24 cellular contexts compared by ENCODE assay signal in the genomic region with DNA sequence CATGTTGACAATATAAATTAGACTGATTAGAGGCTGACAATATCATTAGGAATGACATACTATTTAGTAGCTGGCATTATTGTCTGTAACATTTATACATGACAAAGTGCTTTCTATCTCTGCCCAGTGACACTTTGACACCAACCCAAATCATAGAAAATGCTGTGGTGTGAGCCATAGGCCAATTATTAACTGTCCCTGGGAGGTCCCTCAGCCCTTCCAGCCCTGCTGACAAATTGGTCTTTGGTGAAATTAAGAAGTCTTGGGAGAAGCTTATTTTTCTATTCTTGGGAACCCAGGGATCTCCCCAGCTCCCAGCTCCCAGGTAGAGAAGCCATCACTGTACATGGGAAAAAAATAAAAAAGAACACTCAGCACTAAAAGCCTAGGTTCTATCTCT.
A peak's percentile ranks its signal among the peaks of the same experiment; 100 is the strongest.
DNase-seq lines count a peak whose midpoint lies in the region; ATAC-seq, FAIRE-seq and TF ChIP-seq lines count a peak whose summit lies in the region.
"Had no signal": no experiment of that assay in that cellular context is flagged by ENCODE, and none has a peak within 500 bp of the region (broad histone marks: within the 10 kb centered on the region; RNA-seq: fewer than 3 reads in every experiment).

No MANE protein-coding gene starts in this region.

- H4K5ac ChIP-seq in H1 (ENCODE audit: insufficient read length, low read depth, low read length) = no peak overlapping the region

- H3K27me3 Mint-ChIP-seq in GM23338 (ENCODE audit: insufficient read depth, low read depth, poor library complexity) (peaks cover 10% of the 10 kb centered on the region), neural progenitor cell (ENCODE audit: insufficient read depth, low read depth) (peaks cover 7% of the 10 kb centered on the region)

- H4K8ac ChIP-seq in H1 (ENCODE audit: extremely low read depth, insufficient read depth, low read length) = no peak overlapping the region

- peak overlapping the region; percentile 48; the same call in 1 of the 2 replicates for H2BK20ac ChIP-seq in H1 (ENCODE audit: low read length)

- H3K27ac Mint-ChIP-seq in GM23338 (no peak overlapping the region), neural progenitor cell (peak overlapping the region; percentile 59)
- H3K27ac Mint-ChIP-seq: CD14-positive monocyte; CD4-positive, alpha-beta T cell; HFFc6 had no signal

- CTCF ChIA-PET in H1 (lab: Charles Lee; ENCODE audit: partially characterized antibody) = interaction anchor here (0.7 to 1.3 kb wide), 3 partner anchors 10 to 461 kb away, joined by 3 to 4 read pairs (median 3); no protein-coding TSS in a partner anchor

- H3K79me1 ChIP-seq in H1 (ENCODE audit: low read depth, low read length) = no peaks in the 10 kb centered on the region

- TF ChIP-seq POLR2A in H1 (IDR thresholded peaks at IDR 0.05; ENCODE audit: control extremely low read depth in 1 of 2, low read depth in 2 of 2, low read length in 2 of 2) = no peak

- H3K27ac ChIP-seq in GM23338 (ENCODE audit: low read depth) (no peak overlapping the region), H1 (ENCODE audit: low read depth, low read length) (no peak overlapping the region), neural progenitor cell (no peak overlapping the region)
- H3K27ac ChIP-seq: A549; BLaER1 treated with 17β-estradiol and CSF1 and Interleukin-3, amounts not matched to agents 10 nM and 100 nM had no signal

- H2BK12ac ChIP-seq in H1 (ENCODE audit: low read depth, low read length) = no peak overlapping the region

- no peak overlapping the region for H2BK15ac ChIP-seq in H1 (ENCODE audit: low read length)

- peaks cover 38% of the 10 kb centered on the region for H3K4me1 Mint-ChIP-seq in GM23338
- H3K4me1 Mint-ChIP-seq in neural progenitor cell = peaks cover 34% of the 10 kb centered on the region
- H3K4me1 Mint-ChIP-seq: CD14-positive monocyte; CD8-positive, alpha-beta memory T cell had no signal

- H3K79me2 ChIP-seq in GM23338 (replicated peaks; ENCODE audit: insufficient read depth) = no peaks in the 10 kb centered on the region
- H3K79me2 ChIP-seq in H1 (ENCODE audit: control insufficient read depth in 1 of 2, insufficient read depth in 2 of 2, low read length in 2 of 2) = no peaks in the 10 kb centered on the region
- H3K79me2 ChIP-seq in neural progenitor cell (ENCODE audit: low read depth) = no peaks in the 10 kb centered on the region

- H3K4me3 Mint-ChIP-seq in GM23338 = no peak overlapping the region
- no peak overlapping the region for H3K4me3 Mint-ChIP-seq in neural progenitor cell
- H3K4me3 Mint-ChIP-seq: CD14-positive monocyte; CD4-positive, alpha-beta T cell; CD8-positive, alpha-beta memory T cell; HFFc6 had no signal

- TF ChIP-seq CTCF in GM23338 (conservative IDR thresholded peaks at IDR 0.05; ENCODE audit: low read depth in 2 of 2) = no peak
- no peak for TF ChIP-seq CTCF in H1 (IDR thresholded peaks at IDR 0.05; ENCODE audit: control extremely low read depth in 1 of 3, insufficient read depth in 1 of 3, low read depth in 1 of 3, low read length in 3 of 3)
- no peak for TF ChIP-seq CTCF in neural progenitor cell (IDR thresholded peaks at IDR 0.05)

- DNase-seq in GM23338 (ENCODE audit: low spot score) (no peak), H1 (ENCODE audit: low read depth in 1 of 2, low spot score in 2 of 2) (no peak), neural progenitor cell (ENCODE audit: low spot score) (no peak), COLO668 (lab: John Stamatoyannopoulos, UW; ENCODE audit: unreplicated experiment) (no peak), NCI-H446 (lab: John Stamatoyannopoulos, UW) (no peak)
- no peak for DNase-seq in stimulated activated CD4-positive, alpha-beta T cell treated with anti-CD3 and anti-CD28 coated beads, Interleukin-4, amount 100 ng/mL, for 4 hours
- DNase-seq: 8988T; ACHN; AML-193; BE2C; CD4-positive, alpha-beta T cell; CD8-positive, alpha-beta memory T cell; COR-L47; DMS153; DND-41; HFFc6 had no signal

- no peak overlapping the region for H3K9ac ChIP-seq in H1 (replicated peaks in 1 of 4; ENCODE audit: extremely low read depth in 1 of 4, low read depth in 3 of 4, low read length in 3 of 4)
- H3K9ac ChIP-seq in neural progenitor cell = no peak overlapping the region
- H3K9ac ChIP-seq: BLaER1 treated with 17β-estradiol and CSF1 and Interleukin-3, amounts not matched to agents 10 nM and 100 nM had no signal

- peaks cover 19% of the 10 kb centered on the region for H3K4me1 ChIP-seq in GM23338 (ENCODE audit: insufficient read depth)
- peaks cover 9 to 16% (median 10%) of the 10 kb centered on the region in 4 experiments for H3K4me1 ChIP-seq in H1 (replicated peaks in 1 of 4; ENCODE audit: control insufficient read depth in 3 of 4, insufficient read depth in 4 of 4, low read length in 3 of 4)
- peaks cover 11% of the 10 kb centered on the region for H3K4me1 ChIP-seq in neural progenitor cell
- H3K4me1 ChIP-seq: A549; BE2C; BLaER1 treated with 17β-estradiol and CSF1 and Interleukin-3, amounts not matched to agents 10 nM and 100 nM; HAP-1 had no signal

- H4K91ac ChIP-seq in H1 (replicated peaks; ENCODE audit: insufficient read length, low read length) = no peak overlapping the region

- H3K4me3 ChIP-seq in GM23338 (no peak overlapping the region), H1 (ENCODE audit: extremely low read depth in 1 of 4, insufficient read depth in 2 of 4, low read depth in 3 of 4, low read length in 4 of 4) (no peak overlapping the region), neural progenitor cell (no peak overlapping the region)
- H3K4me3 ChIP-seq: A549; BLaER1 treated with 17β-estradiol and CSF1 and Interleukin-3, amounts not matched to agents 10 nM and 100 nM; HAP-1 had no signal

- H3K18ac ChIP-seq in H1 (ENCODE audit: extremely low read depth, low read length) = no peak overlapping the region

- no peaks in the 10 kb centered on the region for H3K23me2 ChIP-seq in H1 (ENCODE audit: low read depth, low read length)

- FAIRE-seq in H1 (lab: Jason Lieb, UNC) = no peak
- FAIRE-seq: A549, G401.6, GM12892, H54 had no signal

- H2BK120ac ChIP-seq in H1 (replicated peaks; ENCODE audit: low read depth, low read length) = no peak overlapping the region

- POLR2A ChIA-PET in H1 (lab: Charles Lee; ENCODE audit: partially characterized antibody) = no interaction called here

- H2AK5ac ChIP-seq in H1 (ENCODE audit: low read depth, low read length) = no peak overlapping the region

- H4K20me1 ChIP-seq in GM23338 (replicated peaks; ENCODE audit: insufficient read depth) (no peaks in the 10 kb centered on the region), H1 (replicated peaks in 1 of 2; ENCODE audit: control insufficient read depth in 1 of 2, insufficient read depth in 2 of 2, low read length in 2 of 2) (no peaks in the 10 kb centered on the region), neural progenitor cell (ENCODE audit: low read depth) (no peaks in the 10 kb centered on the region)
- H4K20me1 ChIP-seq: BLaER1 treated with 17β-estradiol and CSF1 and Interleukin-3, amounts not matched to agents 10 nM and 100 nM had no signal

- peaks cover 9% of the 10 kb centered on the region for H3K9me2 ChIP-seq in GM23338 (ENCODE audit: insufficient read depth)

- no peaks in the 10 kb centered on the region for H3K9me3 ChIP-seq in H1 (ENCODE audit: insufficient read depth in 2 of 2, low read depth in 1 of 2, low read length in 1 of 2)
- H3K9me3 ChIP-seq in neural progenitor cell (ENCODE audit: low read depth) = no peaks in the 10 kb centered on the region
- H3K9me3 ChIP-seq: A549; BE2C; BLaER1 treated with 17β-estradiol and CSF1 and Interleukin-3, amounts not matched to agents 10 nM and 100 nM; HAP-1 had no signal

- no peak for ATAC-seq in GM23338
- ATAC-seq in HG02678 (IDR thresholded peaks at IDR 0.05; ENCODE audit: unreplicated experiment) = no peak
- ATAC-seq: A549 had no signal

- H3K27me3 ChIP-seq in GM23338 (ENCODE audit: insufficient read depth) (no peaks in the 10 kb centered on the region), H1 (replicated peaks in 1 of 4; ENCODE audit: control insufficient read depth in 3 of 4, extremely low read depth in 1 of 4, insufficient read depth in 3 of 4, low read length in 3 of 4) (no peaks in the 10 kb centered on the region; a peak in 1 of 7 replicates), neural progenitor cell (no peaks in the 10 kb centered on the region)
- H3K27me3 ChIP-seq: BE2C; BLaER1 treated with 17β-estradiol and CSF1 and Interleukin-3, amounts not matched to agents 10 nM and 100 nM had no signal

- H2AFZ ChIP-seq in GM23338 (peak overlapping the region; percentile 84), H1 (ENCODE audit: low read length) (no peak overlapping the region), neural progenitor cell (replicated peaks) (no peak overlapping the region)

- no peak overlapping the region for H2BK5ac ChIP-seq in H1 (ENCODE audit: low read depth, low read length)

- H3K36me3 Mint-ChIP-seq in GM23338 (ENCODE audit: low read depth) (no peaks in the 10 kb centered on the region), neural progenitor cell (no peaks in the 10 kb centered on the region)
- H3K36me3 Mint-ChIP-seq: CD14-positive monocyte; CD8-positive, alpha-beta memory T cell had no signal

- H3F3A ChIP-seq in GM23338 (replicated peaks; ENCODE audit: low read depth) (0 out of 2 replicates have a peak, but pooled peaks cover 6% of the 10 kb centered on the region), neural progenitor cell (ENCODE audit: low read depth) (peaks cover 8% of the 10 kb centered on the region)

- no peak for TF ChIP-seq RAD21 in H1 (IDR thresholded peaks at IDR 0.05 in 1 of 2, conservative IDR thresholded peaks at IDR 0.05 in 1 of 2; ENCODE audit: low read depth in 2 of 2, low read length in 2 of 2)

- no peak overlapping the region for H3K23ac ChIP-seq in H1 (ENCODE audit: insufficient read length)

- H3K14ac ChIP-seq in H1 (ENCODE audit: insufficient read length) = no peak overlapping the region

- no peak for TF ChIP-seq EP300 in H1 (IDR thresholded peaks at IDR 0.05; ENCODE audit: borderline replicate concordance in 1 of 2, low read depth in 2 of 2, low read length in 2 of 2)

- no peaks in the 10 kb centered on the region for H3K36me3 ChIP-seq in GM23338 (ENCODE audit: insufficient read depth)
- no peaks in the 10 kb centered on the region for H3K36me3 ChIP-seq in H1 (ENCODE audit: control insufficient read depth in 2 of 4, insufficient read depth in 4 of 4, low read length in 3 of 4)
- H3K36me3 ChIP-seq in neural progenitor cell = no peaks in the 10 kb centered on the region
- H3K36me3 ChIP-seq: BE2C; BLaER1 treated with 17β-estradiol and CSF1 and Interleukin-3, amounts not matched to agents 10 nM and 100 nM; HAP-1 had no signal

- H3K4ac ChIP-seq in H1 (replicated peaks; ENCODE audit: insufficient read length, low read depth, low read length) = no peak overlapping the region

- H3K4me2 ChIP-seq in GM23338 (no peak overlapping the region), H1 (ENCODE audit: insufficient read depth in 1 of 2, low read depth in 2 of 2, low read length in 2 of 2) (no peak overlapping the region), neural progenitor cell (no peak overlapping the region)
- H3K4me2 ChIP-seq: A549; BLaER1 treated with 17β-estradiol and CSF1 and Interleukin-3, amounts not matched to agents 10 nM and 100 nM had no signal

- no peak overlapping the region for H3K56ac ChIP-seq in H1 (replicated peaks; ENCODE audit: insufficient read length, low read depth, low read length)

- no peaks in the 10 kb centered on the region; the same call in 1 of the 3 replicates for H3K9me3 Mint-ChIP-seq in GM23338
- no peaks in the 10 kb centered on the region for H3K9me3 Mint-ChIP-seq in neural progenitor cell
- H3K9me3 Mint-ChIP-seq: CD4-positive, alpha-beta T cell; CD8-positive, alpha-beta memory T cell had no signal
